ENCODE assay signal across 33 cellular contexts in the genomic region with DNA sequence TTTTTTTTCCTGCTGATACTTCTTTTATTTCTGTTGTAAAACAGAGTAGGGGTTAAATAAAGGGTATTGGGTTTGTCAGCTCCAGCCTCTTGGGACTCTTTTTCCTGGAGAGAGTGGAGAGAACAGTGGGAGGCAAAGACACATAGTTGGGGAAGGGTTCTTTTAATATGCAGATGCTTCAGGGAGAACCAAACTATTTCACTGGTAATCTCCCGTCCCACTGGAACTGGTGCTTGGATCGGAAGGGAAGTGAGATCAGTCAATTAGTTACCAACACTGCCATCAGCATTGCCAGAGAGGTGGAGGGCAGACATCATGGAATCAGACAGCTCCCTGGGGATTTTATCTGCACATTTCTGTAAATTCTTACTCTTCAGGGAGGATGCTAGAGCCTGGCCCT. TPM values are rescaled to one million over a fixed set of nuclear protein-coding genes. Genes with fewer than 3 reads are reported as not detected.
"Had no signal": no experiment of that assay in that cellular context is flagged by ENCODE, and none has a peak within 500 bp of the region (broad histone marks: within the 10 kb centered on the region; RNA-seq: fewer than 3 reads in every experiment).

No MANE protein-coding gene starts in this region.

- H3K4me1 Mint-ChIP-seq: stimulated activated memory B cell treated with anti-CD40 and anti-IgM and Interleukin-4, amounts not matched to agents 10 μg/mL and 1 μg/mL and 100 μg/mL, for 72 hours had no signal

- H3K4me3 Mint-ChIP-seq: activated CD8-positive, alpha-beta T cell treated with anti-CD3 and anti-CD28 coated beads for 36 hours; dendritic cell treated with granulocyte-macrophage colony-stimulating factor and Interleukin-4, amounts not matched to agents 40 ng/mL and 50 ng/mL, for 4 days; natural killer cell treated with Interleukin-12 subunit alpha and Interleukin-12 subunit beta and Interleukin-15 and Interleukin-18, amount 100 ng/mL, for 72 hours; stimulated activated memory B cell treated with anti-CD40 and anti-IgM and Interleukin-4, amounts not matched to agents 10 μg/mL and 1 μg/mL and 100 μg/mL, for 72 hours; stimulated activated naive CD8-positive, alpha-beta T cell treated with anti-CD3 and anti-CD28 coated beads, Interleukin-15, amount 100 ng/mL, for 72 hours; type B pancreatic cell had no signal

- FAIRE-seq: endometrium had no signal

- ATAC-seq: activated CD8-positive, alpha-beta T cell treated with anti-CD3 and anti-CD28 coated beads for 36 hours; activated naive CD4-positive, alpha-beta T cell treated with anti-CD3 and anti-CD28 coated beads, Interleukin-2, amount 50 U/mL, for 72 hours; heart right ventricle; left lung; mucosa of descending colon; natural killer cell treated with Interleukin-12 subunit alpha and Interleukin-12 subunit beta and Interleukin-15 and Interleukin-18, amount 100 ng/mL, for 72 hours; stimulated activated memory B cell treated with anti-CD40 and anti-IgM and Interleukin-4, amounts not matched to agents 10 μg/mL and 1 μg/mL and 100 μg/mL, for 72 hours; stimulated activated naive CD8-positive, alpha-beta T cell treated with anti-CD3 and anti-CD28 coated beads, Interleukin-15, amount 100 ng/mL, for 72 hours had no signal

- H3K4me1 ChIP-seq: breast epithelium, esophagus squamous epithelium, heart right ventricle, left lung, right atrium auricular region, uterus had no signal

- DNase-seq: activated CD4-positive, alpha-beta T cell treated with anti-CD3 and anti-CD28 coated beads for 1 hour; activated CD4-positive, alpha-beta T cell treated with anti-CD3 and anti-CD28 coated beads, Interleukin-2, amount 50 U/mL, for 1 hour; activated CD8-positive, alpha-beta T cell treated with anti-CD3 and anti-CD28 coated beads for 36 hours; activated naive CD4-positive, alpha-beta T cell; activated T-cell treated with anti-CD3 and anti-CD28 coated beads, Interleukin-2, amount 50 U/mL, for 48 hours; central memory CD4-positive, alpha-beta T cell; effector CD4-positive, alpha-beta T cell; esophagus squamous epithelium; foreskin melanocyte; heart right ventricle; left lung; mucosa of descending colon; stimulated activated CD4-positive, alpha-beta T cell treated with anti-CD3 and anti-CD28 coated beads, Interleukin-1b, Interleukin-23, amount 100 ng/mL, for 48 hours; stimulated activated CD4-positive, alpha-beta T cell treated with anti-CD3 and anti-CD28 coated beads, Interleukin-4, amount 100 ng/mL, for 4 hours; stimulated activated CD8-positive, alpha-beta memory T cell treated with anti-CD3 and anti-CD28 coated beads, Interleukin-4, amount 100 ng/mL, for 48 hours; stimulated activated naive CD8-positive, alpha-beta T cell treated with anti-CD3 and anti-CD28 coated beads, Interleukin-15, amount 100 ng/mL, for 72 hours; substantia nigra; T1000; uterus; WERI-Rb-1 had no signal

- H3K9me3 Mint-ChIP-seq: activated CD8-positive, alpha-beta T cell treated with anti-CD3 and anti-CD28 coated beads for 36 hours; activated naive CD4-positive, alpha-beta T cell treated with anti-CD3 and anti-CD28 coated beads, Interleukin-2, amount 50 U/mL, for 72 hours; activated T-helper 2 cell treated with anti-CD3 and anti-CD28 coated beads, Interferon-gamma antibody, Interleukin-2, Interleukin-4, amounts not matched to agents 10 μg/mL and 5 μg/mL and 100 μg/mL, durations not matched to agents 14 hours and 24 hours and 36 hours; dendritic cell treated with granulocyte-macrophage colony-stimulating factor and Interleukin-4, amounts not matched to agents 40 ng/mL and 50 ng/mL, for 4 days; natural killer cell treated with Interleukin-12 subunit alpha and Interleukin-12 subunit beta and Interleukin-15 and Interleukin-18, amount 100 ng/mL, for 72 hours; stimulated activated memory B cell treated with anti-CD40 and anti-IgM and Interleukin-4, amounts not matched to agents 10 μg/mL and 1 μg/mL and 100 μg/mL, for 72 hours; stimulated activated naive CD8-positive, alpha-beta T cell treated with anti-CD3 and anti-CD28 coated beads, Interleukin-15, amount 100 ng/mL, for 72 hours; type B pancreatic cell had no signal

- H3K27me3 Mint-ChIP-seq: activated CD8-positive, alpha-beta T cell treated with anti-CD3 and anti-CD28 coated beads for 36 hours; dendritic cell treated with granulocyte-macrophage colony-stimulating factor and Interleukin-4, amounts not matched to agents 40 ng/mL and 50 ng/mL, for 4 days; natural killer cell treated with Interleukin-12 subunit alpha and Interleukin-12 subunit beta and Interleukin-15 and Interleukin-18, amount 100 ng/mL, for 72 hours; stimulated activated memory B cell treated with anti-CD40 and anti-IgM and Interleukin-4, amounts not matched to agents 10 μg/mL and 1 μg/mL and 100 μg/mL, for 72 hours; stimulated activated naive CD8-positive, alpha-beta T cell treated with anti-CD3 and anti-CD28 coated beads, Interleukin-15, amount 100 ng/mL, for 72 hours; type B pancreatic cell had no signal

- H3K9me3 ChIP-seq: breast epithelium, esophagus squamous epithelium, heart right ventricle, left lung, mucosa of descending colon, right atrium auricular region, uterus had no signal

- H3K4me3 ChIP-seq: breast epithelium, esophagus squamous epithelium, heart right ventricle, left lung, lung, mucosa of descending colon, right atrium auricular region, smooth muscle cell, uterus had no signal

- H3K27me3 ChIP-seq: breast epithelium, esophagus squamous epithelium, heart right ventricle, left lung, right atrium auricular region, uterus had no signal

- H3K36me3 ChIP-seq: breast epithelium, uterus had no signal

- H3K27ac ChIP-seq: breast epithelium, epithelial cell of prostate, esophagus squamous epithelium, heart right ventricle, left lung, right atrium auricular region, uterus, WERI-Rb-1 had no signal

- H3K4me2 ChIP-seq: smooth muscle cell had no signal

- H3K27ac Mint-ChIP-seq: activated CD8-positive, alpha-beta T cell treated with anti-CD3 and anti-CD28 coated beads for 36 hours; activated naive CD4-positive, alpha-beta T cell treated with anti-CD3 and anti-CD28 coated beads, Interleukin-2, amount 50 U/mL, for 72 hours; activated T-helper 2 cell treated with anti-CD3 and anti-CD28 coated beads, Interferon-gamma antibody, Interleukin-2, Interleukin-4, amounts not matched to agents 10 μg/mL and 5 μg/mL and 100 μg/mL, durations not matched to agents 14 hours and 24 hours and 36 hours; dendritic cell treated with granulocyte-macrophage colony-stimulating factor and Interleukin-4, amounts not matched to agents 40 ng/mL and 50 ng/mL, for 4 days; natural killer cell treated with Interleukin-12 subunit alpha and Interleukin-12 subunit beta and Interleukin-15 and Interleukin-18, amount 100 ng/mL, for 72 hours; stimulated activated memory B cell treated with anti-CD40 and anti-IgM and Interleukin-4, amounts not matched to agents 10 μg/mL and 1 μg/mL and 100 μg/mL, for 72 hours; stimulated activated naive CD8-positive, alpha-beta T cell treated with anti-CD3 and anti-CD28 coated beads, Interleukin-15, amount 100 ng/mL, for 72 hours; type B pancreatic cell had no signal

RNA-seq across cellular contexts. Expression of gene ELOVL7, which starts 47.6 kb away (rescaled TPM):
- total RNA-seq: glomerular endothelial cell had no signal
